In genomic region chr14:103656031-103656757, GRCh38 we compare ENCODE assay signal across 1 cellular context.
TF ChIP-seq lines count a peak whose summit lies in the region.

No MANE protein-coding gene starts in this region.

TF ChIP-seq in HepG2, 621 proteins besides CTCF, POLR2A, EP300 and RAD21:
- TF ChIP-seq GPN1 (CRISPR knock-in tag; IDR thresholded peaks at IDR 0.05; ENCODE audit: borderline replicate concordance) (no peak), TCF12 (IDR thresholded peaks at IDR 0.05) (no peak), TCF12 (CRISPR knock-in tag; IDR thresholded peaks at IDR 0.05) (no peak)
- TF ChIP-seq, protein P1, sequence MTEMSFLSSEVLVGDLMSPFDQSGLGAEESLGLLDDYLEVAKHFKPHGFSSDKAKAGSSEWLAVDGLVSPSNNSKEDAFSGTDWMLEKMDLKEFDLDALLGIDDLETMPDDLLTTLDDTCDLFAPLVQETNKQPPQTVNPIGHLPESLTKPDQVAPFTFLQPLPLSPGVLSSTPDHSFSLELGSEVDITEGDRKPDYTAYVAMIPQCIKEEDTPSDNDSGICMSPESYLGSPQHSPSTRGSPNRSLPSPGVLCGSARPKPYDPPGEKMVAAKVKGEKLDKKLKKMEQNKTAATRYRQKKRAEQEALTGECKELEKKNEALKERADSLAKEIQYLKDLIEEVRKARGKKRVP (CRISPR knock-in tag; IDR thresholded peaks at IDR 0.05) = 0 out of 4 replicates have a peak, but pooled peaks of 1 of the 2 experiments have one; percentile 25
